1 cellular context compared by ENCODE assay signal in genomic region chr16:22116095-22116700, GRCh38.
TF ChIP-seq lines count a peak whose summit lies in the region.

No MANE protein-coding gene starts in this region.

TF ChIP-seq in HepG2, 621 proteins besides CTCF, POLR2A, EP300 and RAD21 (continued from another document):
- TF ChIP-seq ZBTB40 (IDR thresholded peaks at IDR 0.05), result peak; percentile 34; the same call in 1 of the 2 replicates
- no peak for TF ChIP-seq ZBTB40 (CRISPR knock-in tag; IDR thresholded peaks at IDR 0.05)
- 0 out of 2 replicates have a peak, but pooled peaks have one; percentile 49 for TF ChIP-seq NBN (conservative IDR thresholded peaks at IDR 0.05)
- TF ChIP-seq FOXK2 (IDR thresholded peaks at IDR 0.05), result peak; percentile 50
- TF ChIP-seq RAD51 (IDR thresholded peaks at IDR 0.05; ENCODE audit: borderline replicate concordance), result peak; percentile 41; the same call in 1 of the 2 replicates
- no peak for TF ChIP-seq KLF15 (CRISPR knock-in tag; IDR thresholded peaks at IDR 0.05; ENCODE audit: borderline replicate concordance)
- TF ChIP-seq NFRKB (IDR thresholded peaks at IDR 0.05), result peak; percentile 40; the same call in 1 of the 2 replicates
- TF ChIP-seq SP140L (CRISPR knock-in tag; IDR thresholded peaks at IDR 0.05; ENCODE audit: borderline replicate concordance), result no peak
- peak; percentile 92; the same call in 1 of the 2 replicates for TF ChIP-seq SOX6 (IDR thresholded peaks at IDR 0.05)
- no peak for TF ChIP-seq SOX6 (CRISPR knock-in tag; IDR thresholded peaks at IDR 0.05)
